Comparison of ENCODE assay signal across 21 cellular contexts in the genomic region with DNA sequence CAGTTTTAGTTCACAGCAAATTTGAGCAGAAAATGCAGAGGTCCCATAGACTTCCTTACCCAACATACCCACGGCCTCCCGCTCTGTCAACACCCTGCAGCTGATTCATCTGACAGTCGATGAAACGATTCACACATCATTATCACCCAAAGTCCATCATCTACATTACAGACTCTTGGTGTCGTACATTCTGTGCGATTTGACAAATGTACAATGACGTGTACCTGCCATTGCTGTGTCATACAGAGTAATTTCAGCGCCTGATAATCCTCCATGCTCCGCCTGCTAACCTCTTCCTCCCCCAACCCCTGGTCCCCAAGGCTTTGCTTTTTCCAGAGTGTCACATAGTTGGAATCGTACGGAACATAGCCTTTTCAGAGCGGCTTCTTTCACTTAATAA.
DNase-seq lines count a peak whose midpoint lies in the region; ATAC-seq and TF ChIP-seq lines count a peak whose summit lies in the region.
"Had no signal": no experiment of that assay in that cellular context is flagged by ENCODE, and none has a peak within 500 bp of the region (broad histone marks: within the 10 kb centered on the region; RNA-seq: fewer than 3 reads in every experiment).

No MANE protein-coding gene starts in this region.

- no peaks in the 10 kb centered on the region for H3K9me3 ChIP-seq in Panc1 (ENCODE audit: control insufficient read depth, insufficient read depth, low read depth, low read length)
- no peaks in the 10 kb centered on the region for H3K9me3 ChIP-seq in mesodermal cell (ENCODE audit: control insufficient read depth, low read length)
- H3K9me3 ChIP-seq in sigmoid colon, result no peaks in the 10 kb centered on the region
- H3K9me3 ChIP-seq in SK-N-SH, result no peaks in the 10 kb centered on the region
- H3K9me3 ChIP-seq: pancreas, Peyer's patch, suprapubic skin had no signal

- CTCF ChIA-PET in Panc1 (lab: Charles Lee), result no interaction called here
- CTCF ChIA-PET in SK-N-SH (lab: Yijun Ruan, JAX), result no interaction called here

- TF ChIP-seq CTCF in Panc1 (IDR thresholded peaks at IDR 0.05) (no peak), brain microvascular endothelial cell (IDR thresholded peaks at IDR 0.05; ENCODE audit: low read depth, low read length, missing control alignments) (no peak), sigmoid colon (IDR thresholded peaks at IDR 0.05) (no peak), SK-N-SH (IDR thresholded peaks at IDR 0.05) (no peak)

- no peaks in the 10 kb centered on the region for H4K20me1 ChIP-seq in SK-N-SH (ENCODE audit: insufficient read depth)

- intact Hi-C loops in Panc1 (cut with micrococcal nuclease; ENCODE audit: unreplicated experiment), result no loop called here
- intact Hi-C loops in sigmoid colon (cut with DNase I), result no loop called here

- H3K9me3 Mint-ChIP-seq in stimulated activated memory B cell treated with anti-CD40 and anti-IgM and Interleukin-4, amounts not matched to agents 10 μg/mL and 1 μg/mL and 100 μg/mL, for 72 hours, result no peaks in the 10 kb centered on the region
- H3K9me3 Mint-ChIP-seq: activated CD4-positive, alpha-beta T cell treated with anti-CD3 and anti-CD28 coated beads, Interleukin-2, amount 10 ng/mL, durations not matched to agents 24 days and 14 days; activated T-helper 17 cell treated with anti-CD3 and anti-CD28 coated beads, Interleukin-2, amount 50 U/mL, for 72 hours had no signal

- DNase-seq in Panc1 (ENCODE audit: low read depth, low spot score) (no peak), brain microvascular endothelial cell (no peak), sigmoid colon (no peak), SK-N-SH (no peak), NCI-H1930 (lab: John Stamatoyannopoulos, UW) (no peak)
- DNase-seq in activated CD4-positive, CD25-positive, alpha-beta regulatory T cell (lab: John Stamatoyannopoulos, UW), result no peak
- DNase-seq: activated CD4-positive, alpha-beta T cell treated with anti-CD3 and anti-CD28 coated beads, Interleukin-2, amount 10 ng/mL, durations not matched to agents 24 days and 14 days; activated CD8-positive, alpha-beta memory T cell treated with anti-CD3 and anti-CD28 coated beads, Interleukin-2, amount 10 ng/mL, durations not matched to agents 7 days and 5 days; cortex of kidney; hypothalamus; NCI-H1105 treated with DMSO at 0.1 percent for 48 hours; pancreas; Peyer's patch; stimulated activated CD4-positive, alpha-beta T cell treated with anti-CD3 and anti-CD28 coated beads, Interleukin-1b, Interleukin-23, amount 100 ng/mL, for 48 hours; T-helper 2 cell had no signal

- peaks cover 12% of the 10 kb centered on the region for H3K4me1 Mint-ChIP-seq in stimulated activated memory B cell treated with anti-CD40 and anti-IgM and Interleukin-4, amounts not matched to agents 10 μg/mL and 1 μg/mL and 100 μg/mL, for 72 hours
- H3K4me1 Mint-ChIP-seq: activated CD4-positive, alpha-beta T cell treated with anti-CD3 and anti-CD28 coated beads, Interleukin-2, amount 10 ng/mL, durations not matched to agents 24 days and 14 days; activated CD8-positive, alpha-beta memory T cell treated with anti-CD3 and anti-CD28 coated beads, Interleukin-2, amount 10 ng/mL, durations not matched to agents 7 days and 5 days; activated T-helper 17 cell treated with anti-CD3 and anti-CD28 coated beads, Interleukin-2, amount 50 U/mL, for 72 hours had no signal

- H3K9me2 ChIP-seq in SK-N-SH, result no peaks in the 10 kb centered on the region

- H3K4me3 ChIP-seq in Panc1 (ENCODE audit: low read depth in 2 of 2, low read length in 2 of 2) (no peak overlapping the region), brain microvascular endothelial cell (ENCODE audit: low read depth, low read length) (no peak overlapping the region), mesodermal cell (ENCODE audit: extremely low read depth, insufficient read depth, low read length, poor library complexity, severe bottlenecking) (no peak overlapping the region), sigmoid colon (no peak overlapping the region), SK-N-SH (ENCODE audit: low read depth in 2 of 2, low read length in 1 of 2) (no peak overlapping the region)
- H3K4me3 ChIP-seq: pancreas, Peyer's patch, suprapubic skin had no signal

- no peak overlapping the region for H2AFZ ChIP-seq in SK-N-SH (ENCODE audit: low read depth)

- H3K4me1 ChIP-seq in Panc1 (ENCODE audit: control insufficient read depth, insufficient read depth, low read length), result peaks cover 45% of the 10 kb centered on the region
- H3K4me1 ChIP-seq in mesodermal cell (ENCODE audit: control insufficient read depth, insufficient read depth, low read length, poor library complexity, severe bottlenecking), result peaks cover 58% of the 10 kb centered on the region
- H3K4me1 ChIP-seq in sigmoid colon, result peaks cover 0 to 53% (median 36%) of the 10 kb centered on the region in 4 donors
- H3K4me1 ChIP-seq in SK-N-SH (ENCODE audit: control insufficient read depth in 1 of 2, insufficient read depth in 2 of 2, low read depth in 1 of 2, low read length in 1 of 2), result peaks cover 10 to 12% of the 10 kb centered on the region in 2 experiments

- no peak for TF ChIP-seq RAD21 in SK-N-SH (IDR thresholded peaks at IDR 0.05; ENCODE audit: low read length)

- H3K4me3 Mint-ChIP-seq in stimulated activated memory B cell treated with anti-CD40 and anti-IgM and Interleukin-4, amounts not matched to agents 10 μg/mL and 1 μg/mL and 100 μg/mL, for 72 hours, result no peak overlapping the region
- H3K4me3 Mint-ChIP-seq: activated CD4-positive, alpha-beta T cell treated with anti-CD3 and anti-CD28 coated beads, Interleukin-2, amount 10 ng/mL, durations not matched to agents 24 days and 14 days; activated CD8-positive, alpha-beta memory T cell treated with anti-CD3 and anti-CD28 coated beads, Interleukin-2, amount 10 ng/mL, durations not matched to agents 7 days and 5 days; activated naive CD8-positive, alpha-beta T cell; activated T-helper 17 cell treated with anti-CD3 and anti-CD28 coated beads, Interleukin-2, amount 50 U/mL, for 72 hours had no signal

- BruUV-seq in Panc1 (replicated peaks; lab: Mats Ljungman, UMichigan), result no TSS peak

- in situ Hi-C loops in Panc1 (cut with HindIII; ENCODE audit: low pct_unique_long_range_greater_than_20kb, low sequenced_read_pairs) (no loop called here), brain microvascular endothelial cell (cut with HindIII; ENCODE audit: low pct_ligation_motif_present, low sequenced_read_pairs) (no loop called here)

- H3K4me2 ChIP-seq in SK-N-SH, result no peak overlapping the region

- H3K27ac Mint-ChIP-seq in stimulated activated memory B cell treated with anti-CD40 and anti-IgM and Interleukin-4, amounts not matched to agents 10 μg/mL and 1 μg/mL and 100 μg/mL, for 72 hours, result no peak overlapping the region
- H3K27ac Mint-ChIP-seq: activated CD4-positive, alpha-beta T cell treated with anti-CD3 and anti-CD28 coated beads, Interleukin-2, amount 10 ng/mL, durations not matched to agents 24 days and 14 days; activated CD8-positive, alpha-beta memory T cell treated with anti-CD3 and anti-CD28 coated beads, Interleukin-2, amount 10 ng/mL, durations not matched to agents 7 days and 5 days; activated naive CD8-positive, alpha-beta T cell; activated T-helper 17 cell treated with anti-CD3 and anti-CD28 coated beads, Interleukin-2, amount 50 U/mL, for 72 hours had no signal

- POLR2A ChIA-PET in Panc1 (lab: Charles Lee), result no interaction called here
- POLR2A ChIA-PET in SK-N-SH (lab: Yijun Ruan, JAX), result no interaction called here

- no peaks in the 10 kb centered on the region for H3K27me3 ChIP-seq in Panc1 (ENCODE audit: control insufficient read depth, insufficient read depth, low read length)
- H3K27me3 ChIP-seq in brain microvascular endothelial cell (replicated peaks), result no peaks in the 10 kb centered on the region
- no peaks in the 10 kb centered on the region for H3K27me3 ChIP-seq in sigmoid colon
- H3K27me3 ChIP-seq in SK-N-SH (ENCODE audit: insufficient read depth), result no peaks in the 10 kb centered on the region
- H3K27me3 ChIP-seq: pancreas, Peyer's patch, suprapubic skin had no signal

- H3K27ac ChIP-seq in Panc1 (ENCODE audit: low read length) (peak overlapping the region; percentile 60; the same call in 1 of the 2 replicates), brain microvascular endothelial cell (peak overlapping the region; percentile 1), mesodermal cell (ENCODE audit: low read depth, low read length, severe bottlenecking) (peak overlapping the region; percentile 88), sigmoid colon (peak overlapping the region in 3 of 4 donors; percentile 73 to 80 (median 76)), SK-N-SH (ENCODE audit: low read depth in 2 of 2, low read length in 1 of 2) (no peak overlapping the region)
- H3K27ac ChIP-seq: C4-2B, pancreas, suprapubic skin had no signal

- TF ChIP-seq EP300 in sigmoid colon (IDR thresholded peaks at IDR 0.05), result no peak
- TF ChIP-seq EP300 in SK-N-SH (IDR thresholded peaks at IDR 0.05; ENCODE audit: borderline replicate concordance in 1 of 2, low read depth in 1 of 2, low read length in 1 of 2), result no peak

- no peak overlapping the region for H3K9ac ChIP-seq in SK-N-SH

- H3K36me3 ChIP-seq in Panc1 (ENCODE audit: control insufficient read depth, insufficient read depth, low read length) (no peaks in the 10 kb centered on the region), brain microvascular endothelial cell (replicated peaks) (no peaks in the 10 kb centered on the region), mesodermal cell (ENCODE audit: control insufficient read depth, insufficient read depth, low read length) (no peaks in the 10 kb centered on the region), sigmoid colon (no peaks in the 10 kb centered on the region), SK-N-SH (replicated peaks in 1 of 2; ENCODE audit: control insufficient read depth in 1 of 2, insufficient read depth in 2 of 2, low read length in 1 of 2) (no peaks in the 10 kb centered on the region)
- H3K36me3 ChIP-seq: pancreas, Peyer's patch, suprapubic skin had no signal

- peaks cover 30% of the 10 kb centered on the region for H3K27me3 Mint-ChIP-seq in stimulated activated memory B cell treated with anti-CD40 and anti-IgM and Interleukin-4, amounts not matched to agents 10 μg/mL and 1 μg/mL and 100 μg/mL, for 72 hours

- TF ChIP-seq POLR2A in sigmoid colon (IDR thresholded peaks at IDR 0.05), result no peak

- ATAC-seq in Panc1, result no peak
- no peak for ATAC-seq in stimulated activated memory B cell treated with anti-CD40 and anti-IgM and Interleukin-4, amounts not matched to agents 10 μg/mL and 1 μg/mL and 100 μg/mL, for 72 hours
- ATAC-seq: activated CD8-positive, alpha-beta memory T cell treated with anti-CD3 and anti-CD28 coated beads, Interleukin-2, amount 10 ng/mL, durations not matched to agents 7 days and 5 days; activated T-helper 17 cell treated with anti-CD3 and anti-CD28 coated beads, Interleukin-2, amount 50 U/mL, for 72 hours; pancreas had no signal

- no peaks in the 10 kb centered on the region for H3K36me3 Mint-ChIP-seq in stimulated activated memory B cell treated with anti-CD40 and anti-IgM and Interleukin-4, amounts not matched to agents 10 μg/mL and 1 μg/mL and 100 μg/mL, for 72 hours
- H3K36me3 Mint-ChIP-seq: activated CD8-positive, alpha-beta memory T cell treated with anti-CD3 and anti-CD28 coated beads, Interleukin-2, amount 10 ng/mL, durations not matched to agents 7 days and 5 days; activated naive CD8-positive, alpha-beta T cell had no signal

- WGBS in mesodermal cell (ENCODE audit: insufficient coverage in 2 of 2), 2 experiments, result 89% methylated on average over 8 to 12 of the region's 12 CpGs
- 93 to 94% methylated on average over 12 of the region's 12 CpGs for WGBS in sigmoid colon, 2 donors
- 93% methylated on average over 12 of the region's 12 CpGs for WGBS in SK-N-SH (ENCODE audit: low lambda C conversion rate)

- H3F3A ChIP-seq in SK-N-SH (replicated peaks; ENCODE audit: insufficient read depth), result peaks cover 5% of the 10 kb centered on the region

- no peaks in the 10 kb centered on the region for H3K79me2 ChIP-seq in SK-N-SH (ENCODE audit: insufficient read depth)

Comparison
In these comparisons a context has a peak if more than half of its experiments do, and no peak if none do; other contexts are left out.
1. H3K27ac ChIP-seq: peak in Panc1 (single experiment), brain microvascular endothelial cell (single experiment), mesodermal cell (single experiment) and sigmoid colon (3 of 4); none in SK-N-SH (0 of 2).